Comparison of ENCODE assay signal across 20 cellular contexts in the genomic region with DNA sequence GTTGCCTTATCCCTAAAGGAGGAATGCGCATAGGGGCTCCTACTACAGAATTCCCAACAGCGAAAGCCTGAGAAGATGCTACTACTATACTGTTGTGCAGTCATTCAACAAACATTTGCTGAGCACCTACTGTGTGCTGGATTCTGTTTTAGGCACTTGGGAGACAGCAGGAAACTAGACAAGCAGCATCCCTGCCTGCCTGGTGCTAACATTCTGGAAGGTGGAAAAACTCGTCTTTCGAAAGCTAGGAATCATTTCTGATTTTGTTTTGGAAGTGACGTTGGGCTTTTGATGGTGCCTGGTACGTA.
DNase-seq lines count a peak whose midpoint lies in the region; ATAC-seq and TF ChIP-seq lines count a peak whose summit lies in the region.
"Had no signal": no experiment of that assay in that cellular context is flagged by ENCODE, and none has a peak within 500 bp of the region (broad histone marks: within the 10 kb centered on the region; RNA-seq: fewer than 3 reads in every experiment).

No MANE protein-coding gene starts in this region.

- no peaks in the 10 kb centered on the region for H3K79me2 ChIP-seq in neural progenitor cell (ENCODE audit: low read depth)

- no peak overlapping the region for H3K4me3 ChIP-seq in duodenal mucosa (ENCODE audit: low read depth in 1 of 2, low read length in 2 of 2)
- no peak overlapping the region for H3K4me3 ChIP-seq in neural progenitor cell
- H3K4me3 ChIP-seq: colonic mucosa had no signal

- no peaks in the 10 kb centered on the region for H4K20me1 ChIP-seq in neural progenitor cell (ENCODE audit: low read depth)

- H3K9me3 Mint-ChIP-seq in neural progenitor cell (no peaks in the 10 kb centered on the region), type B pancreatic cell (no peaks in the 10 kb centered on the region)
- H3K9me3 Mint-ChIP-seq: T-helper 1 cell treated with Interleukin-12 subunit alpha and Interleukin-12 subunit beta and Interleukin-4 antibody, amounts not matched to agents 30 μg/mL and 1 μg/mL, for 36 hours had no signal

- no peak for ATAC-seq in GM19455 (IDR thresholded peaks at IDR 0.05; ENCODE audit: unreplicated experiment)

- no peak overlapping the region for H3K4me2 ChIP-seq in neural progenitor cell

- no peaks in the 10 kb centered on the region for H3K36me3 Mint-ChIP-seq in neural progenitor cell
- H3K36me3 Mint-ChIP-seq in type B pancreatic cell = no peaks in the 10 kb centered on the region

- DNase-seq in DMS79 treated with DMSO at 0.1 percent for 48 hours (lab: John Stamatoyannopoulos, UW) (peak; percentile 47), DMS79 (lab: John Stamatoyannopoulos, UW) (no peak), neural progenitor cell (ENCODE audit: low spot score) (no peak), type B pancreatic cell (ENCODE audit: extremely low spot score, unreplicated experiment) (no peak), cortex of kidney (lab: John Stamatoyannopoulos, UW) (no peak), DMS53 treated with DMSO at 0.1 percent for 48 hours (lab: John Stamatoyannopoulos, UW; ENCODE audit: unreplicated experiment) (no peak)
- DNase-seq: activated CD4-positive, alpha-beta T cell treated with anti-CD3 and anti-CD28 coated beads, Interleukin-2, amount 50 U/mL, for 48 hours; activated gamma-delta T cell treated with Interleukin-2 at 50 U/mL for 16 hours; activated T-cell treated with anti-CD3 and anti-CD28 coated beads for 4 hours; Calu3; colonic mucosa; NCI-H2171 treated with DMSO at 0.1 percent for 48 hours; NCI-H69; SIG-M5; WERI-Rb-1 had no signal

- H3K4me1 Mint-ChIP-seq in neural progenitor cell = peaks cover 40% of the 10 kb centered on the region
- peaks cover 35% of the 10 kb centered on the region for H3K4me1 Mint-ChIP-seq in type B pancreatic cell (ENCODE audit: unreplicated experiment)

- H3K36me3 ChIP-seq in duodenal mucosa (ENCODE audit: control insufficient read depth in 1 of 2, insufficient read depth in 2 of 2, low read length in 2 of 2) = no peaks in the 10 kb centered on the region
- no peaks in the 10 kb centered on the region for H3K36me3 ChIP-seq in neural progenitor cell
- H3K36me3 ChIP-seq: colonic mucosa, WERI-Rb-1 had no signal

- H3K9me3 ChIP-seq in duodenal mucosa (ENCODE audit: control insufficient read depth in 1 of 2, low read length in 2 of 2) (no peaks in the 10 kb centered on the region), neural progenitor cell (ENCODE audit: low read depth) (no peaks in the 10 kb centered on the region)
- H3K9me3 ChIP-seq: colonic mucosa had no signal

- H3K27me3 ChIP-seq in duodenal mucosa (ENCODE audit: control insufficient read depth in 1 of 2, insufficient read depth in 2 of 2, low read length in 2 of 2) (no peaks in the 10 kb centered on the region), neural progenitor cell (no peaks in the 10 kb centered on the region)
- H3K27me3 ChIP-seq: colonic mucosa had no signal

- H3K27me3 Mint-ChIP-seq in neural progenitor cell (ENCODE audit: insufficient read depth, low read depth) (peaks cover 18% of the 10 kb centered on the region), type B pancreatic cell (peaks cover 4% of the 10 kb centered on the region)

- H2AFZ ChIP-seq in neural progenitor cell (replicated peaks) = no peak overlapping the region

- peak overlapping the region in 1 of 2 donors; percentile 6 for H3K9ac ChIP-seq in duodenal mucosa (ENCODE audit: low read depth in 1 of 2, low read length in 2 of 2)
- no peak overlapping the region for H3K9ac ChIP-seq in neural progenitor cell

- H3K27ac ChIP-seq in duodenal mucosa (ENCODE audit: low read depth, low read length) (peak overlapping the region; percentile 22), neural progenitor cell (no peak overlapping the region)
- H3K27ac ChIP-seq: 22Rv1, colonic mucosa, WERI-Rb-1 had no signal

- H3K4me1 ChIP-seq in duodenal mucosa (ENCODE audit: control insufficient read depth in 1 of 2, insufficient read depth in 2 of 2, low read length in 2 of 2) = peaks cover 0 to 3% of the 10 kb centered on the region in 2 donors
- peaks cover 11% of the 10 kb centered on the region for H3K4me1 ChIP-seq in neural progenitor cell
- H3K4me1 ChIP-seq: colonic mucosa had no signal

- H3K27ac Mint-ChIP-seq in neural progenitor cell (no peak overlapping the region), type B pancreatic cell (peak overlapping the region; percentile 45)
- H3K27ac Mint-ChIP-seq: B cell; T-helper 1 cell treated with Interleukin-12 subunit alpha and Interleukin-12 subunit beta and Interleukin-4 antibody, amounts not matched to agents 30 μg/mL and 1 μg/mL, for 36 hours had no signal

- no peak for TF ChIP-seq CTCF in neural progenitor cell (IDR thresholded peaks at IDR 0.05)
- TF ChIP-seq CTCF in type B pancreatic cell (conservative IDR thresholded peaks at IDR 0.05) = no peak

- H3K4me3 Mint-ChIP-seq in neural progenitor cell = peak overlapping the region; percentile 23
- no peak overlapping the region for H3K4me3 Mint-ChIP-seq in type B pancreatic cell
- H3K4me3 Mint-ChIP-seq: B cell; T-helper 1 cell treated with Interleukin-12 subunit alpha and Interleukin-12 subunit beta and Interleukin-4 antibody, amounts not matched to agents 30 μg/mL and 1 μg/mL, for 36 hours had no signal

- H3F3A ChIP-seq in neural progenitor cell (ENCODE audit: low read depth) = peaks cover 5% of the 10 kb centered on the region
